ENCODE assay signal across 12 cellular contexts in genomic region chr13:102628559-102628958, GRCh38.
"Had no signal": no experiment of that assay in that cellular context is flagged by ENCODE, and none has a peak within 500 bp of the region (broad histone marks: within the 10 kb centered on the region; RNA-seq: fewer than 3 reads in every experiment).

No MANE protein-coding gene starts in this region.

- H3K27me3 Mint-ChIP-seq: central memory CD8-positive, alpha-beta T cell; memory B cell; stimulated activated naive CD8-positive, alpha-beta T cell treated with anti-CD3 and anti-CD28 coated beads, Interleukin-15, amount 100 ng/mL, for 72 hours had no signal

- DNase-seq: activated T-cell treated with anti-CD3 and anti-CD28 coated beads, Interleukin-2, amount 50 U/mL, for 4 hours; body of pancreas; cortex of kidney; effector CD8-positive, alpha-beta T cell; kidney; left ventricle myocardium inferior; stimulated activated CD4-positive, alpha-beta T cell treated with anti-CD3 and anti-CD28 coated beads, Interleukin-2, amount 100 ng/mL, for 48 hours; stimulated activated naive CD8-positive, alpha-beta T cell treated with anti-CD3 and anti-CD28 coated beads, Interleukin-15, amount 100 ng/mL, for 72 hours; T1000 had no signal

- H3K4me3 Mint-ChIP-seq: activated T-cell treated with anti-CD3 and anti-CD28 coated beads, Interleukin-2, amount 50 U/mL, for 4 hours; central memory CD8-positive, alpha-beta T cell; memory B cell; neural crest cell; stimulated activated naive CD8-positive, alpha-beta T cell treated with anti-CD3 and anti-CD28 coated beads, Interleukin-15, amount 100 ng/mL, for 72 hours had no signal

- H3K4me1 Mint-ChIP-seq: neural crest cell; stimulated activated naive CD8-positive, alpha-beta T cell treated with anti-CD3 and anti-CD28 coated beads, Interleukin-15, amount 100 ng/mL, for 72 hours had no signal

- H3K9me3 Mint-ChIP-seq: activated T-cell treated with anti-CD3 and anti-CD28 coated beads, Interleukin-2, amount 50 U/mL, for 4 hours; central memory CD8-positive, alpha-beta T cell; memory B cell; neural crest cell; stimulated activated naive CD8-positive, alpha-beta T cell treated with anti-CD3 and anti-CD28 coated beads, Interleukin-15, amount 100 ng/mL, for 72 hours had no signal

- H3K27ac Mint-ChIP-seq: memory B cell had no signal

- ATAC-seq: activated T-cell treated with anti-CD3 and anti-CD28 coated beads, Interleukin-2, amount 50 U/mL, for 4 hours; body of pancreas; stimulated activated naive CD8-positive, alpha-beta T cell treated with anti-CD3 and anti-CD28 coated beads, Interleukin-15, amount 100 ng/mL, for 72 hours had no signal
